Comparison of ENCODE assay signal across 19 cellular contexts in genomic region chr14:84527706-84528105, GRCh38.
DNase-seq lines count a peak whose midpoint lies in the region; ATAC-seq and TF ChIP-seq lines count a peak whose summit lies in the region.
"Had no signal": no experiment of that assay in that cellular context is flagged by ENCODE, and none has a peak within 500 bp of the region (broad histone marks: within the 10 kb centered on the region; RNA-seq: fewer than 3 reads in every experiment).

No MANE protein-coding gene starts in this region.

- H3K9me3 ChIP-seq in SK-N-MC (ENCODE audit: low read depth, low read length) = no peaks in the 10 kb centered on the region
- peaks cover 4% of the 10 kb centered on the region for H3K9me3 ChIP-seq in mucosa of descending colon
- H3K9me3 ChIP-seq in ascending aorta = no peaks in the 10 kb centered on the region
- H3K9me3 ChIP-seq: BLaER1 treated with 17β-estradiol and CSF1 and Interleukin-3, amounts not matched to agents 10 nM and 100 nM; MG63 had no signal

- intact Hi-C loops in mucosa of descending colon (cut with DNase I, micrococcal nuclease) (no loop called here), ascending aorta (cut with DNase I) (no loop called here)

- no peaks in the 10 kb centered on the region for H3K27me3 ChIP-seq in ascending aorta
- H3K27me3 ChIP-seq: BLaER1 treated with 17β-estradiol and CSF1 and Interleukin-3, amounts not matched to agents 10 nM and 100 nM; MG63 had no signal

- no peak for TF ChIP-seq CTCF in LNCaP clone FGC (IDR thresholded peaks at IDR 0.05; ENCODE audit: control insufficient read depth, extremely low read depth, insufficient read depth)
- no peak for TF ChIP-seq CTCF in mucosa of descending colon (IDR thresholded peaks at IDR 0.05)
- no peak for TF ChIP-seq CTCF in ascending aorta (IDR thresholded peaks at IDR 0.05)

- H3K9ac ChIP-seq in SK-N-MC (ENCODE audit: insufficient read length) = no peak overlapping the region
- H3K9ac ChIP-seq: BLaER1 treated with 17β-estradiol and CSF1 and Interleukin-3, amounts not matched to agents 10 nM and 100 nM had no signal

- DNase-seq in DMS53 (lab: John Stamatoyannopoulos, UW) (peak; percentile 18), DMS53 treated with DMSO at 0.1 percent for 48 hours (lab: John Stamatoyannopoulos, UW; ENCODE audit: unreplicated experiment) (no peak), LNCaP clone FGC (ENCODE audit: low read depth) (peak; percentile 11), NCI-H2107 treated with DMSO at 0.1 percent for 48 hours (lab: John Stamatoyannopoulos, UW; ENCODE audit: unreplicated experiment) (peak; percentile 34), SK-N-MC (ENCODE audit: low read depth, low spot score) (peak; percentile 22), mucosa of descending colon (no peak), ascending aorta (ENCODE audit: low spot score in 2 of 2) (no peak)
- DNase-seq: 8988T, DMS79, HFFc6, MG63, NCI-H1436, NCI-H226, SW 1271 had no signal

- no peaks in the 10 kb centered on the region for H3K36me3 ChIP-seq in SK-N-MC (ENCODE audit: insufficient read depth, low read length)
- no peaks in the 10 kb centered on the region for H3K36me3 ChIP-seq in mucosa of descending colon (ENCODE audit: low read depth)
- H3K36me3 ChIP-seq in ascending aorta = no peaks in the 10 kb centered on the region
- H3K36me3 ChIP-seq: BLaER1 treated with 17β-estradiol and CSF1 and Interleukin-3, amounts not matched to agents 10 nM and 100 nM; MG63 had no signal

- ATAC-seq in mucosa of descending colon = no peak
- no peak for ATAC-seq in GM21786 (IDR thresholded peaks at IDR 0.05; ENCODE audit: unreplicated experiment)
- ATAC-seq: GM12878, K562 had no signal

- H3K4me1 ChIP-seq in mucosa of descending colon (ENCODE audit: low read depth) = no peaks in the 10 kb centered on the region
- no peaks in the 10 kb centered on the region for H3K4me1 ChIP-seq in ascending aorta
- H3K4me1 ChIP-seq: BLaER1 treated with 17β-estradiol and CSF1 and Interleukin-3, amounts not matched to agents 10 nM and 100 nM had no signal

- no peak overlapping the region for H3K4me3 ChIP-seq in LNCaP clone FGC (ENCODE audit: low read depth, low read length)
- H3K4me3 ChIP-seq in SK-N-MC = no peak overlapping the region
- no peak overlapping the region for H3K4me3 ChIP-seq in mucosa of descending colon
- H3K4me3 ChIP-seq in ascending aorta = no peak overlapping the region
- H3K4me3 ChIP-seq: BLaER1 treated with 17β-estradiol and CSF1 and Interleukin-3, amounts not matched to agents 10 nM and 100 nM; GM12878; K562; MG63 had no signal

- 0 out of 2 replicates have a peak overlapping the region, but pooled peaks have one; percentile 1 for H3K27ac ChIP-seq in SK-N-MC
- H3K27ac ChIP-seq in ascending aorta = no peak overlapping the region
- H3K27ac ChIP-seq: BLaER1 treated with 17β-estradiol and CSF1 and Interleukin-3, amounts not matched to agents 10 nM and 100 nM; HL-60 had no signal

Comparison
In these comparisons a context has a peak if more than half of its experiments do, and no peak if none do; other contexts are left out.
1. DNase-seq: peak in DMS53 (single experiment), LNCaP clone FGC (single experiment), NCI-H2107 treated with DMSO at 0.1 percent for 48 hours (single experiment) and SK-N-MC (single experiment); none in DMS53 treated with DMSO at 0.1 percent for 48 hours (single experiment), mucosa of descending colon (0 of 3) and ascending aorta (0 of 2).